6 cellular contexts compared by ENCODE assay signal in genomic region chr2:68606759-68607158, GRCh38. TPM values are rescaled to one million over a fixed set of nuclear protein-coding genes. Genes with fewer than 3 reads are reported as not detected.
"Had no signal": no experiment of that assay in that cellular context is flagged by ENCODE, and none has a peak within 500 bp of the region (broad histone marks: within the 10 kb centered on the region; RNA-seq: fewer than 3 reads in every experiment).

No MANE protein-coding gene starts in this region.

- ATAC-seq: GM23338 had no signal

- H3K4me3 Mint-ChIP-seq: GM23338, H9 had no signal

- DNase-seq: H9, HCEC 1CT, IMR-90, KBM-7 had no signal

- H3K27ac Mint-ChIP-seq: GM23338, H9 had no signal

RNA-seq across cellular contexts. Expression of gene PROKR1, which starts 36.6 kb away (rescaled TPM):
- total RNA-seq: HT-29, IMR-90 had no signal
